ENCODE assay signal across 7 cellular contexts in the genomic region with DNA sequence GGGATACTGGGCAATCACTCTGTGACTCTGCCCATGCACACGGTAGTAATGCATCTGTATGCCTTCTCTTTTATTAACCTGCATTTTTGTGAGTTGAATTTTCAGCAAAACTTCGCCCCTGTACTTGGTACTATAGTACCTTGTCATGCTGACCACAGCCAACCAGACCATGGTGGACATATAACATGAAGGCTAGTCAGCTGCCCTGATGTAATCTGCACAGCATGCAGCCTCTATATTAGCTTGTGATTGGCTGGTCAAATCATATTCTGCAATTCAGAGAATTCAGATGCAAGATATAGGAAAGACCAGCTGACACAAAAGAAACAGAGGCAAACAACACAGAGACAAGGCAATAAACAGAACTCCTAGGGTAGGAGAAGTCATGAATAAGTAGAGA.
"Had no signal": no experiment of that assay in that cellular context is flagged by ENCODE, and none has a peak within 500 bp of the region (broad histone marks: within the 10 kb centered on the region; RNA-seq: fewer than 3 reads in every experiment).

No MANE protein-coding gene starts in this region.

- H3K9me3 Mint-ChIP-seq: H9 had no signal

- H3K27ac ChIP-seq: GM23248 had no signal

- H3K27ac Mint-ChIP-seq: H9 had no signal

- FAIRE-seq: H54 had no signal

- H3K4me3 Mint-ChIP-seq: H9 had no signal

- DNase-seq: GM23248, GOT3, H9, HCEC 1CT, IMR-90, KBM-7 had no signal

- H3K4me3 ChIP-seq: GM23248 had no signal
